In the genomic region with DNA sequence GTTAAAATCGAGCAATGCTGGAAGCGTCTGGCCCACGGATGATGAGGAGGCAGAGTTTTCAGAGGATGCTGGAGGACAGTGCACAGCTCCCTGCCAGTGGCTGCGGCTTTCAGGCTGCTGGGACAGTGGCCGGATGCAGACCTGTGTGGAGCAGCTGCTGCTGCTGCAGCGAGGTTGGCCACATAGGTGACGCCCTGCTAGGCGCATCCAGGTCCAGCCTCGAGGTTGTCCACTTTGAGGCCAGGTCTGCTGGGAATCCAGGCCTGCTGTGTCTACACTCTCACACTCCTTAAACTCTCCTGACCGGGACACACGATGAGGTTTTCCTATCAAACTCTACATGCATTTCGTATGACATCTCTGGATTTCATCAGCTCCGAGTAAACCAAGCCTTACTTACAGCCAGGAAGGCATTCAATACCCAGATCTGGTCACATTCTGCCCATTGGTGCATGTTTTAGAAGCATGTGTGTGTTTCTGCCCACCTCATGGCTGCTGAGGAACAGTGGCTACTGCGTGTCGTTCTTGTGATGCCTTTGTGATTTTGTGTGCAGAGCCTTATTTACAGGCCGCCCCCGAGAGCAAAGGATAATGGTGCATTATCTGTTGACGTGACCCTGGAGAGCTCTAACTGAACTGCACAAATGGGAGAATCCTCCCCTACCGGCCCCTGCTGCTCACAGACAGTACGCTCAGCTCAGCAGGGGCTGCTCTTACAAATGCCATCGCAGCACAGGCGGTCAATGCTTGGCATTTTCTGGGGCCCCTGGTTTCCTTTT, we compare ENCODE assay signal across 1 cellular context.
TF ChIP-seq lines count a peak whose summit lies in the region.

No MANE protein-coding gene starts in this region.

TF ChIP-seq in HepG2, 621 proteins besides CTCF, POLR2A, EP300 and RAD21 (continued from another document and continues in another):
- TF ChIP-seq, protein P1, sequence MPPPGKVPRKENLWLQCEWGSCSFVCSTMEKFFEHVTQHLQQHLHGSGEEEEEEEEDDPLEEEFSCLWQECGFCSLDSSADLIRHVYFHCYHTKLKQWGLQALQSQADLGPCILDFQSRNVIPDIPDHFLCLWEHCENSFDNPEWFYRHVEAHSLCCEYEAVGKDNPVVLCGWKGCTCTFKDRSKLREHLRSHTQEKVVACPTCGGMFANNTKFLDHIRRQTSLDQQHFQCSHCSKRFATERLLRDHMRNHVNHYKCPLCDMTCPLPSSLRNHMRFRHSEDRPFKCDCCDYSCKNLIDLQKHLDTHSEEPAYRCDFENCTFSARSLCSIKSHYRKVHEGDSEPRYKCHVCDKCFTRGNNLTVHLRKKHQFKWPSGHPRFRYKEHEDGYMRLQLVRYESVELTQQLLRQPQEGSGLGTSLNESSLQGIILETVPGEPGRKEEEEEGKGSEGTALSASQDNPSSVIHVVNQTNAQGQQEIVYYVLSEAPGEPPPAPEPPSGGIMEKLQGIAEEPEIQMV (CRISPR knock-in tag; IDR thresholded peaks at IDR 0.05; ENCODE audit: low read depth): no peak
- TF ChIP-seq KDM4B (CRISPR knock-in tag; IDR thresholded peaks at IDR 0.05): no peak
- TF ChIP-seq HMG20B (CRISPR knock-in tag; conservative IDR thresholded peaks at IDR 0.05): no peak
- no peak for TF ChIP-seq ZNF180 (CRISPR knock-in tag; IDR thresholded peaks at IDR 0.05; ENCODE audit: borderline replicate concordance, low read depth)
- TF ChIP-seq RORA (CRISPR knock-in tag; IDR thresholded peaks at IDR 0.05): no peak
- no peak for TF ChIP-seq NR1H2 (CRISPR knock-in tag; IDR thresholded peaks at IDR 0.05; ENCODE audit: borderline replicate concordance, low read depth)
- no peak for TF ChIP-seq SCMH1 (CRISPR knock-in tag; IDR thresholded peaks at IDR 0.05; ENCODE audit: borderline replicate concordance)
- TF ChIP-seq, protein P2, sequence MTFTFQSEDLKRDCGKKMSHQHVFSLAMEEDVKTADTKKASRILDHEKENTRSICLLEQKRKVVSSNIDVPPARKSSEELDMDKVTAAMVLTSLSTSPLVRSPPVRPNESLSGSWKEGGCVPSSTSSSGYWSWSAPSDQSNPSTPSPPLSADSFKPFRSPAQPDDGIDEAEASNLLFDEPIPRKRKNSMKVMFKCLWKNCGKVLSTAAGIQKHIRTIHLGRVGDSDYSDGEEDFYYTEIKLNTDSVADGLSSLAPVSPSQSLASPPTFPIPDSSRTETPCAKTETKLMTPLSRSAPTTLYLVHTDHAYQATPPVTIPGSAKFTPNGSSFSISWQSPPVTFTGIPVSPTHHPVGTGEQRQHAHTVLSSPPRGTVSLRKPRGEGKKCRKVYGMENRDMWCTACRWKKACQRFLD (CRISPR knock-in tag; IDR thresholded peaks at IDR 0.05; ENCODE audit: borderline replicate concordance): no peak
- TF ChIP-seq SP5 (CRISPR knock-in tag; IDR thresholded peaks at IDR 0.05; ENCODE audit: borderline replicate concordance, low read depth): 0 out of 2 replicates have a peak, but pooled peaks have one; percentile 27
- no peak for TF ChIP-seq ARID2 (CRISPR knock-in tag; IDR thresholded peaks at IDR 0.05; ENCODE audit: borderline replicate concordance)
- no peak for TF ChIP-seq FOXM1 (CRISPR knock-in tag; IDR thresholded peaks at IDR 0.05)
- no peak for TF ChIP-seq IRF2 (CRISPR knock-in tag; IDR thresholded peaks at IDR 0.05)
- no peak for TF ChIP-seq ZNF30 (CRISPR knock-in tag; IDR thresholded peaks at IDR 0.05)
- TF ChIP-seq, protein P3, sequence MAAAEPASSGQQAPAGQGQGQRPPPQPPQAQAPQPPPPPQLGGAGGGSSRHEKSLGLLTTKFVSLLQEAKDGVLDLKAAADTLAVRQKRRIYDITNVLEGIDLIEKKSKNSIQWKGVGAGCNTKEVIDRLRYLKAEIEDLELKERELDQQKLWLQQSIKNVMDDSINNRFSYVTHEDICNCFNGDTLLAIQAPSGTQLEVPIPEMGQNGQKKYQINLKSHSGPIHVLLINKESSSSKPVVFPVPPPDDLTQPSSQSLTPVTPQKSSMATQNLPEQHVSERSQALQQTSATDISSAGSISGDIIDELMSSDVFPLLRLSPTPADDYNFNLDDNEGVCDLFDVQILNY (CRISPR knock-in tag; conservative IDR thresholded peaks at IDR 0.05): no peak
- TF ChIP-seq, protein P4, sequence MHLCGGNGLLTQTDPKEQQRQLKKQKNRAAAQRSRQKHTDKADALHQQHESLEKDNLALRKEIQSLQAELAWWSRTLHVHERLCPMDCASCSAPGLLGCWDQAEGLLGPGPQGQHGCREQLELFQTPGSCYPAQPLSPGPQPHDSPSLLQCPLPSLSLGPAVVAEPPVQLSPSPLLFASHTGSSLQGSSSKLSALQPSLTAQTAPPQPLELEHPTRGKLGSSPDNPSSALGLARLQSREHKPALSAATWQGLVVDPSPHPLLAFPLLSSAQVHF (CRISPR knock-in tag; IDR thresholded peaks at IDR 0.05): no peak
- TF ChIP-seq ISX (CRISPR knock-in tag; conservative IDR thresholded peaks at IDR 0.05): no peak
- TF ChIP-seq, protein P5, sequence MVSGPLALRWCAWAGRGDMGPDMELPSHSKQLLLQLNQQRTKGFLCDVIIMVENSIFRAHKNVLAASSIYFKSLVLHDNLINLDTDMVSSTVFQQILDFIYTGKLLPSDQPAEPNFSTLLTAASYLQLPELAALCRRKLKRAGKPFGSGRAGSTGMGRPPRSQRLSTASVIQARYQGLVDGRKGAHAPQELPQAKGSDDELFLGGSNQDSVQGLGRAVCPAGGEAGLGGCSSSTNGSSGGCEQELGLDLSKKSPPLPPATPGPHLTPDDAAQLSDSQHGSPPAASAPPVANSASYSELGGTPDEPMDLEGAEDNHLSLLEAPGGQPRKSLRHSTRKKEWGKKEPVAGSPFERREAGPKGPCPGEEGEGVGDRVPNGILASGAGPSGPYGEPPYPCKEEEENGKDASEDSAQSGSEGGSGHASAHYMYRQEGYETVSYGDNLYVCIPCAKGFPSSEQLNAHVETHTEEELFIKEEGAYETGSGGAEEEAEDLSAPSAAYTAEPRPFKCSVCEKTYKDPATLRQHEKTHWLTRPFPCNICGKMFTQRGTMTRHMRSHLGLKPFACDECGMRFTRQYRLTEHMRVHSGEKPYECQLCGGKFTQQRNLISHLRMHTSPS (CRISPR knock-in tag; IDR thresholded peaks at IDR 0.05; ENCODE audit: low read depth): peak; percentile 63; the same call in 1 of the 2 replicates
- no peak for TF ChIP-seq ZNF326 (CRISPR knock-in tag; IDR thresholded peaks at IDR 0.05; ENCODE audit: borderline replicate concordance)
- no peak for TF ChIP-seq KLF12 (CRISPR knock-in tag; IDR thresholded peaks at IDR 0.05; ENCODE audit: borderline replicate concordance)
- TF ChIP-seq, protein P6, sequence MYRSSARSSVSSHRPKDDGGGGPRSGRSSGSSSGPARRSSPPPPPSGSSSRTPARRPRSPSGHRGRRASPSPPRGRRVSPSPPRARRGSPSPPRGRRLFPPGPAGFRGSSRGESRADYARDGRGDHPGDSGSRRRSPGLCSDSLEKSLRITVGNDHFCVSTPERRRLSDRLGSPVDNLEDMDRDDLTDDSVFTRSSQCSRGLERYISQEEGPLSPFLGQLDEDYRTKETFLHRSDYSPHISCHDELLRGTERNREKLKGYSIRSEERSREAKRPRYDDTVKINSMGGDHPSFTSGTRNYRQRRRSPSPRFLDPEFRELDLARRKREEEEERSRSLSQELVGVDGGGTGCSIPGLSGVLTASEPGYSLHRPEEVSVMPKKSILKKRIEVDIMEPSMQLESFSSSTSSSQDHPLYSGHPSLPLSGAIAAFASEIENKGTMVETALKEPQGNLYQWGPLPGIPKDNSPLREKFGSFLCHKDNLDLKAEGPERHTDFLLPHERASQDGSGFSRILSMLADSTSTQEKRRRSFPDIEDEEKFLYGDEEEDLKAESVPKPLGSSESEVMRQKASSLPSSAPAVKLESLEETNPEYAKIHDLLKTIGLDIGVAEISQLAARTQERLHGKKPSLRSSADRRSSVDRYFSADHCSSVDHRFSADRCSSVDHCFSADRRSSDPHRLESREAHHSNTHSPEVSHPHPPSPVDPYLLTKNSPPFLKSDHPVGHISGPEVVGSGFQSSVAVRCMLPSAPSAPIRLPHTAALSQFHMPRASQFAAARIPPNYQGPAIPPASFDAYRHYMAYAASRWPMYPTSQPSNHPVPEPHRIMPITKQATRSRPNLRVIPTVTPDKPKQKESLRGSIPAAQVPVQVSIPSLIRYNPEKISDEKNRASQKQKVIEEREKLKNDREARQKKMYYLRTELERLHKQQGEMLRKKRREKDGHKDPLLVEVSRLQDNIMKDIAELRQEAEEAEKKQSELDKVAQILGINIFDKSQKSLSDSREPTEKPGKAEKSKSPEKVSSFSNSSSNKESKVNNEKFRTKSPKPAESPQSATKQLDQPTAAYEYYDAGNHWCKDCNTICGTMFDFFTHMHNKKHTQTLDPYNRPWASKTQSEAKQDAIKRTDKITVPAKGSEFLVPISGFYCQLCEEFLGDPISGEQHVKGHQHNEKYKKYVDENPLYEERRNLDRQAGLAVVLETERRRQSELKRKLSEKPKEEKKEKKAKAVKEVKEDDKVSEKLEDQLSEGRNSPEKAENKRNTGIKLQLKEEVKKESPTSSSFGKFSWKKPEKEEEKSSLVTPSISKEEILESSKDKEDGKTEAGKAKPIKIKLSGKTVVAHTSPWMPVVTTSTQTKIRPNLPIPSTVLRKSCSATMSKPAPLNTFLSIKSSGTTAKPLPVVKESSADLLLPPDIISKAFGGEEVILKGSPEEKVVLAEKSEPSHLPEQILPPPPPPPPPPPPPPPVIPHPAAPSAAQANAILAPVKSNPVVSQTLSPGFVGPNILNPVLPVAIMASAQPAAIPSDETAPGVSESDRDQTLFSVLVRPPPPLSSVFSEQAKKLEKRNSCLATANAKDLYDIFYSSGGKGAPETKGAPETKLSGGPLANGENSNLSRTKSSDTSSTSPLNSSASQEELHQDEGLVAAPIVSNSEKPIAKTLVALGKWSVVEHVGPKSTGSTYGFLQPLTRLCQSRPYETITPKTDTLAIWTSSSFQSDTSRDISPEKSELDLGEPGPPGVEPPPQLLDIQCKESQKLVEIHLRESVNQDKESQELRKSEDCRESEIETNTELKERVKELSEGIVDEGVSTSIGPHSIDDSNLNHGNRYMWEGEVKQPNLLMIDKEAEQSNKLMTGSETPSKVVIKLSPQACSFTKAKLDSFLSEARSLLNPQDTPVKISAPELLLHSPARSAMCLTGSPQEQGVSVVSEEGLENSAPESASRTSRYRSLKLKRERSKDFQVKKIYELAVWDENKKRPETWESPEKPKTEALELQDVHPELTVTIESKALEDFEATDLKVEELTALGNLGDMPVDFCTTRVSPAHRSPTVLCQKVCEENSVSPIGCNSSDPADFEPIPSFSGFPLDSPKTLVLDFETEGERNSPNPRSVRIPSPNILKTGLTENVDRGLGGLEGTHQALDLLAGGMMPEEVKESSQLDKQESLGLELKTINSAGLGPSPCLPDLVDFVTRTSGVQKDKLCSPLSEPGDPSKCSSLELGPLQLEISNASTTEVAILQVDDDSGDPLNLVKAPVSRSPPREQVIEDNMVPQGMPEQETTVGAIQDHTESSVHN (CRISPR knock-in tag; IDR thresholded peaks at IDR 0.05): no peak
- TF ChIP-seq, protein P7, sequence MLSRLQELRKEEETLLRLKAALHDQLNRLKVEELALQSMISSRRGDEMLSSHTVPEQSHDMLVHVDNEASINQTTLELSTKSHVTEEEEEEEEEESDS (CRISPR knock-in tag; IDR thresholded peaks at IDR 0.05; ENCODE audit: borderline replicate concordance): no peak
- TF ChIP-seq, protein P8, sequence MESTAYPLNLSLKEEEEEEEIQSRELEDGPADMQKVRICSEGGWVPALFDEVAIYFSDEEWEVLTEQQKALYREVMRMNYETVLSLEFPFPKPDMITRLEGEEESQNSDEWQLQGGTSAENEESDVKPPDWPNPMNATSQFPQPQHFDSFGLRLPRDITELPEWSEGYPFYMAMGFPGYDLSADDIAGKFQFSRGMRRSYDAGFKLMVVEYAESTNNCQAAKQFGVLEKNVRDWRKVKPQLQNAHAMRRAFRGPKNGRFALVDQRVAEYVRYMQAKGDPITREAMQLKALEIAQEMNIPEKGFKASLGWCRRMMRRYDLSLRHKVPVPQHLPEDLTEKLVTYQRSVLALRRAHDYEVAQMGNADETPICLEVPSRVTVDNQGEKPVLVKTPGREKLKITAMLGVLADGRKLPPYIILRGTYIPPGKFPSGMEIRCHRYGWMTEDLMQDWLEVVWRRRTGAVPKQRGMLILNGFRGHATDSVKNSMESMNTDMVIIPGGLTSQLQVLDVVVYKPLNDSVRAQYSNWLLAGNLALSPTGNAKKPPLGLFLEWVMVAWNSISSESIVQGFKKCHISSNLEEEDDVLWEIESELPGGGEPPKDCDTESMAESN (CRISPR knock-in tag; conservative IDR thresholded peaks at IDR 0.05): no peak
- TF ChIP-seq ZNF674 (CRISPR knock-in tag; IDR thresholded peaks at IDR 0.05; ENCODE audit: low read depth): no peak
- no peak for TF ChIP-seq PHB2 (IDR thresholded peaks at IDR 0.05; ENCODE audit: partially characterized antibody)
- no peak for TF ChIP-seq RFX3 (CRISPR knock-in tag; IDR thresholded peaks at IDR 0.05)
- TF ChIP-seq, protein P9, sequence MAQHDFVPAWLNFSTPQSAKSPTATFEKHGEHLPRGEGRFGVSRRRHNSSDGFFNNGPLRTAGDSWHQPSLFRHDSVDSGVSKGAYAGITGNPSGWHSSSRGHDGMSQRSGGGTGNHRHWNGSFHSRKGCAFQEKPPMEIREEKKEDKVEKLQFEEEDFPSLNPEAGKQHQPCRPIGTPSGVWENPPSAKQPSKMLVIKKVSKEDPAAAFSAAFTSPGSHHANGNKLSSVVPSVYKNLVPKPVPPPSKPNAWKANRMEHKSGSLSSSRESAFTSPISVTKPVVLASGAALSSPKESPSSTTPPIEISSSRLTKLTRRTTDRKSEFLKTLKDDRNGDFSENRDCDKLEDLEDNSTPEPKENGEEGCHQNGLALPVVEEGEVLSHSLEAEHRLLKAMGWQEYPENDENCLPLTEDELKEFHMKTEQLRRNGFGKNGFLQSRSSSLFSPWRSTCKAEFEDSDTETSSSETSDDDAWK (CRISPR knock-in tag; IDR thresholded peaks at IDR 0.05): no peak
- no peak for TF ChIP-seq CHD4 (IDR thresholded peaks at IDR 0.05; ENCODE audit: borderline replicate concordance, low read length)
- no peak for TF ChIP-seq FOXC1 (CRISPR knock-in tag; IDR thresholded peaks at IDR 0.05; ENCODE audit: borderline replicate concordance)
- no peak for TF ChIP-seq KLF15 (CRISPR knock-in tag; IDR thresholded peaks at IDR 0.05; ENCODE audit: borderline replicate concordance)
- TF ChIP-seq ZSCAN30 (CRISPR knock-in tag; IDR thresholded peaks at IDR 0.05): no peak
- TF ChIP-seq, protein P10, sequence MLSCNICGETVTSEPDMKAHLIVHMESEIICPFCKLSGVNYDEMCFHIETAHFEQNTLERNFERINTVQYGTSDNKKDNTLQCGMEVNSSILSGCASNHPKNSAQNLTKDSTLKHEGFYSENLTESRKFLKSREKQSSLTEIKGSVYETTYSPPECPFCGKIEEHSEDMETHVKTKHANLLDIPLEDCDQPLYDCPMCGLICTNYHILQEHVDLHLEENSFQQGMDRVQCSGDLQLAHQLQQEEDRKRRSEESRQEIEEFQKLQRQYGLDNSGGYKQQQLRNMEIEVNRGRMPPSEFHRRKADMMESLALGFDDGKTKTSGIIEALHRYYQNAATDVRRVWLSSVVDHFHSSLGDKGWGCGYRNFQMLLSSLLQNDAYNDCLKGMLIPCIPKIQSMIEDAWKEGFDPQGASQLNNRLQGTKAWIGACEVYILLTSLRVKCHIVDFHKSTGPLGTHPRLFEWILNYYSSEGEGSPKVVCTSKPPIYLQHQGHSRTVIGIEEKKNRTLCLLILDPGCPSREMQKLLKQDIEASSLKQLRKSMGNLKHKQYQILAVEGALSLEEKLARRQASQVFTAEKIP (CRISPR knock-in tag; IDR thresholded peaks at IDR 0.05; ENCODE audit: borderline replicate concordance): no peak
- peak; percentile 55; the same call in 1 of the 2 replicates for TF ChIP-seq PITX1 (CRISPR knock-in tag; IDR thresholded peaks at IDR 0.05)
- no peak for TF ChIP-seq ZC3H13 (CRISPR knock-in tag; IDR thresholded peaks at IDR 0.05)
